ENCODE assay signal across 8 cellular contexts in genomic region chr1:155228096-155228427, GRCh38. TPM values are rescaled to one million over a fixed set of nuclear protein-coding genes. Genes with fewer than 3 reads are reported as not detected.
A peak's percentile ranks its signal among the peaks of the same experiment; 100 is the strongest.
DNase-seq lines count a peak whose midpoint lies in the region; ATAC-seq and TF ChIP-seq lines count a peak whose summit lies in the region.

No MANE protein-coding gene starts in this region.

- H3K27me3 ChIP-seq in NT2/D1 (ENCODE audit: insufficient read depth, insufficient read length) (no peaks in the 10 kb centered on the region), neural progenitor cell (peaks cover 7% of the 10 kb centered on the region)

- H3K9ac ChIP-seq in NT2/D1 (ENCODE audit: insufficient read length, low read depth) (peak overlapping the region; percentile 92), neural progenitor cell (peak overlapping the region; percentile 40)

- intact Hi-C loops in posterior cingulate gyrus (cut with DNase I), result no loop called here

- H4K20me1 ChIP-seq in neural progenitor cell (ENCODE audit: low read depth), result peaks cover 12% of the 10 kb centered on the region

- H3F3A ChIP-seq in neural progenitor cell (ENCODE audit: low read depth), result peaks cover 41% of the 10 kb centered on the region

- peak overlapping the region; percentile 76 for H3K4me2 ChIP-seq in neural progenitor cell

- H3K36me3 ChIP-seq in NT2/D1 (ENCODE audit: insufficient read depth, insufficient read length, low read length) (peaks cover 25% of the 10 kb centered on the region), neural progenitor cell (no peaks in the 10 kb centered on the region)

- peaks cover 27% of the 10 kb centered on the region for H3K79me2 ChIP-seq in neural progenitor cell (ENCODE audit: low read depth)

- TF ChIP-seq CTCF in C4-2B (conservative IDR thresholded peaks at IDR 0.05), result no peak
- peak; percentile 0 for TF ChIP-seq CTCF in neural progenitor cell (IDR thresholded peaks at IDR 0.05)

- H3K27me3 Mint-ChIP-seq in effector memory CD8-positive, alpha-beta T cell, result no peaks in the 10 kb centered on the region
- peaks cover 8% of the 10 kb centered on the region for H3K27me3 Mint-ChIP-seq in neural progenitor cell (ENCODE audit: insufficient read depth, low read depth)

- H3K9me3 ChIP-seq in NT2/D1 (ENCODE audit: insufficient read depth, low read length), result no peaks in the 10 kb centered on the region
- no peaks in the 10 kb centered on the region for H3K9me3 ChIP-seq in neural progenitor cell (ENCODE audit: low read depth)

- peak overlapping the region; percentile 53 for H2AFZ ChIP-seq in neural progenitor cell (replicated peaks)

- H3K36me3 Mint-ChIP-seq in effector memory CD8-positive, alpha-beta T cell (ENCODE audit: insufficient read depth), result peaks cover 12% of the 10 kb centered on the region
- H3K36me3 Mint-ChIP-seq in neural progenitor cell, result peaks cover 8% of the 10 kb centered on the region

- no peak for DNase-seq in NT2/D1 (ENCODE audit: low read depth, low spot score)
- DNase-seq in effector memory CD8-positive, alpha-beta T cell, result no peak
- DNase-seq in neural progenitor cell (ENCODE audit: low spot score), result no peak
- no peak for DNase-seq in posterior cingulate gyrus
- DNase-seq in DMS114 treated with DMSO at 0.1 percent for 48 hours (lab: John Stamatoyannopoulos, UW; ENCODE audit: unreplicated experiment), result no peak
- DNase-seq in cortex of kidney (lab: John Stamatoyannopoulos, UW), result no peak

- peak overlapping the region; percentile 91 to 93 for H3K27ac Mint-ChIP-seq in effector memory CD8-positive, alpha-beta T cell
- H3K27ac Mint-ChIP-seq in neural progenitor cell, result peak overlapping the region; percentile 99

- peaks cover 12 to 15% of the 10 kb centered on the region in 2 donors for H3K4me1 Mint-ChIP-seq in effector memory CD8-positive, alpha-beta T cell (ENCODE audit: low read depth in 2 of 2)
- peaks cover 41% of the 10 kb centered on the region for H3K4me1 Mint-ChIP-seq in neural progenitor cell

- H3K9me3 Mint-ChIP-seq in effector memory CD8-positive, alpha-beta T cell, result no peaks in the 10 kb centered on the region
- no peaks in the 10 kb centered on the region for H3K9me3 Mint-ChIP-seq in neural progenitor cell

- peak overlapping the region; percentile 48 for H3K4me3 ChIP-seq in NT2/D1 (ENCODE audit: insufficient read length, low read depth)
- H3K4me3 ChIP-seq in neural progenitor cell, result peak overlapping the region; percentile 57

- H3K4me3 Mint-ChIP-seq in effector memory CD8-positive, alpha-beta T cell, result peak overlapping the region; percentile 88 to 92
- H3K4me3 Mint-ChIP-seq in neural progenitor cell, result peak overlapping the region; percentile 89

- H3K4me1 ChIP-seq in NT2/D1 (ENCODE audit: insufficient read depth, insufficient read length) (peaks cover 5% of the 10 kb centered on the region), neural progenitor cell (peaks cover 20% of the 10 kb centered on the region)

- H3K27ac ChIP-seq in C4-2B (peak overlapping the region; percentile 80), neural progenitor cell (peak overlapping the region; percentile 83)

- no peak for ATAC-seq in effector memory CD8-positive, alpha-beta T cell (replicated peaks)
- ATAC-seq in HG02763 (IDR thresholded peaks at IDR 0.05; ENCODE audit: unreplicated experiment), result no peak

RNA-seq across cellular contexts. Expression of gene MTX1, which starts 19.6 kb away (rescaled TPM):
- total RNA-seq in neural progenitor cell (ENCODE audit: low replicate concordance), result 25.6 and 46.5 TPM in 2 replicates

RNA-seq across cellular contexts. Expression of gene THBS3, which starts 20.4 kb away (rescaled TPM):
- total RNA-seq in neural progenitor cell (ENCODE audit: low replicate concordance), result 19.3 and 30.4 TPM in 2 replicates

RNA-seq across cellular contexts. Expression of gene ENTREP3, which starts 27.2 kb away (rescaled TPM):
- total RNA-seq in neural progenitor cell (ENCODE audit: low replicate concordance), result 4.8 and 14.9 TPM in 2 replicates

RNA-seq across cellular contexts. Expression of gene SCAMP3, which starts 34.1 kb away (rescaled TPM):
- 21.8 and 44.8 TPM in 2 replicates for total RNA-seq in neural progenitor cell (ENCODE audit: low replicate concordance)

RNA-seq across cellular contexts. Expression of gene CLK2, which starts 45.2 kb away (rescaled TPM):
- total RNA-seq in neural progenitor cell (ENCODE audit: low replicate concordance), result 41.7 and 62.2 TPM in 2 replicates
